20 cellular contexts compared by ENCODE assay signal in genomic region chr3:122598556-122598955, GRCh38. TPM values are rescaled to one million over a fixed set of nuclear protein-coding genes. Genes with fewer than 3 reads are reported as not detected.
"Had no signal": no experiment of that assay in that cellular context is flagged by ENCODE, and none has a peak within 500 bp of the region (broad histone marks: within the 10 kb centered on the region; RNA-seq: fewer than 3 reads in every experiment).

No MANE protein-coding gene starts in this region.

- ATAC-seq: activated T-cell treated with anti-CD3 and anti-CD28 coated beads, Interleukin-2, amount 50 U/mL, for 72 hours; lower lobe of right lung had no signal

- H3K27me3 ChIP-seq: transverse colon, uterus had no signal

- H3K4me3 Mint-ChIP-seq: activated naive CD4-positive, alpha-beta T cell treated with anti-CD3 and anti-CD28 coated beads, Interleukin-2, amount 50 U/mL, for 24 hours; activated T-cell treated with anti-CD3 and anti-CD28 coated beads, Interleukin-2, amount 50 U/mL, for 72 hours; mesothelial cell of epicardium; stimulated activated naive CD8-positive, alpha-beta T cell treated with anti-CD3 and anti-CD28 coated beads, Interleukin-15, Interleukin-2, amounts not matched to agents 100 ng/mL and 50 ng/mL, for 24 hours had no signal

- H3K36me3 Mint-ChIP-seq: mesothelial cell of epicardium had no signal

- DNase-seq: activated CD4-positive, alpha-beta T cell treated with anti-CD3 and anti-CD28 coated beads for 4 hours; activated CD8-positive, alpha-beta memory T cell treated with anti-CD3 and anti-CD28 coated beads, Interleukin-2, amount 50 U/mL, for 48 hours; activated gamma-delta T cell; activated T-cell treated with anti-CD3 and anti-CD28 coated beads, Interleukin-2, amount 50 U/mL, for 72 hours; amniotic stem cell; dorsolateral prefrontal cortex; foreskin melanocyte; glutamatergic neuron; hippocampal formation; islet precursor cell; lower lobe of right lung; occipital lobe; stimulated activated CD4-positive, alpha-beta T cell treated with anti-CD3 and anti-CD28 coated beads, Interleukin-2, amount 100 ng/mL, for 24 hours; T-helper 2 cell; transverse colon; uterus had no signal

- H3K9me3 ChIP-seq: lower lobe of right lung, transverse colon, uterus had no signal

- H3K9me3 Mint-ChIP-seq: activated naive CD4-positive, alpha-beta T cell treated with anti-CD3 and anti-CD28 coated beads, Interleukin-2, amount 50 U/mL, for 24 hours had no signal

- H3K27ac ChIP-seq: dorsolateral prefrontal cortex, lower lobe of right lung, transverse colon, uterus had no signal

- H3K36me3 ChIP-seq: lower lobe of right lung, transverse colon, uterus had no signal

- H3K4me1 Mint-ChIP-seq: mesothelial cell of epicardium had no signal

- H3K4me1 ChIP-seq: lower lobe of right lung, transverse colon, uterus had no signal

- H3K27me3 Mint-ChIP-seq: activated naive CD4-positive, alpha-beta T cell treated with anti-CD3 and anti-CD28 coated beads, Interleukin-2, amount 50 U/mL, for 24 hours; stimulated activated naive CD8-positive, alpha-beta T cell treated with anti-CD3 and anti-CD28 coated beads, Interleukin-15, Interleukin-2, amounts not matched to agents 100 ng/mL and 50 ng/mL, for 24 hours had no signal

- H3K27ac Mint-ChIP-seq: activated naive CD4-positive, alpha-beta T cell treated with anti-CD3 and anti-CD28 coated beads, Interleukin-2, amount 50 U/mL, for 24 hours; activated T-cell treated with anti-CD3 and anti-CD28 coated beads, Interleukin-2, amount 50 U/mL, for 72 hours; mesothelial cell of epicardium had no signal

- H3K4me3 ChIP-seq: dorsolateral prefrontal cortex, lower lobe of right lung, transverse colon, uterus had no signal

RNA-seq across cellular contexts. Expression of gene PARP15, which starts 21.1 kb away (rescaled TPM):
- total RNA-seq: occipital lobe had no signal
- polyA plus RNA-seq: neural cell had no signal

RNA-seq across cellular contexts. Expression of gene DTX3L, which starts 34.4 kb away (rescaled TPM):
- polyA plus RNA-seq: neural cell had no signal

RNA-seq across cellular contexts. Expression of gene PARP9, which starts 34.5 kb away (rescaled TPM):
- polyA plus RNA-seq: neural cell had no signal
